ENCODE assay signal across 8 cellular contexts in genomic region chr1:109640285-109640865, GRCh38. TPM values are rescaled to one million over a fixed set of nuclear protein-coding genes. Genes with fewer than 3 reads are reported as not detected.
DNase-seq lines count a peak whose midpoint lies in the region; ATAC-seq and TF ChIP-seq lines count a peak whose summit lies in the region.

No MANE protein-coding gene starts in this region.

- H3K9me3 ChIP-seq in HAP-1 = no peaks in the 10 kb centered on the region
- H3K9me3 ChIP-seq in WERI-Rb-1 (ENCODE audit: severe bottlenecking) = no peaks in the 10 kb centered on the region

- H3K27me3 Mint-ChIP-seq in MCF 10A (ENCODE audit: insufficient read depth, unreplicated experiment) = no peaks in the 10 kb centered on the region

- peaks cover 8% of the 10 kb centered on the region for H3K4me1 Mint-ChIP-seq in MCF 10A (ENCODE audit: insufficient read depth, unreplicated experiment)

- H3K27ac ChIP-seq in WERI-Rb-1 = peak overlapping the region; percentile 83

- no peaks in the 10 kb centered on the region for H3K27me3 ChIP-seq in HAP-1 (ENCODE audit: low read depth)
- H3K27me3 ChIP-seq in WERI-Rb-1 (ENCODE audit: insufficient read depth, low read depth, severe bottlenecking) = no peaks in the 10 kb centered on the region

- H3K4me3 Mint-ChIP-seq in MCF 10A (ENCODE audit: unreplicated experiment) = no peak overlapping the region

- peak; percentile 97 for TF ChIP-seq CTCF in WERI-Rb-1 (IDR thresholded peaks at IDR 0.05; ENCODE audit: low read depth, low read length)
- TF ChIP-seq CTCF in MCF 10A (IDR thresholded peaks at IDR 0.05; ENCODE audit: unreplicated experiment) = peak; percentile 95

- H3K36me3 ChIP-seq in HAP-1 (replicated peaks) (no peaks in the 10 kb centered on the region), WERI-Rb-1 (no peaks in the 10 kb centered on the region)

- POLR2A ChIA-PET in MCF 10A (lab: Yijun Ruan, JAX) = interaction anchor here (0.5 to 4.2 kb wide), 7 partner anchors 91 to 371 kb away, joined by 3 to 31 read pairs (median 3); partner anchors contain the start of genes AHCYL1 and GNAI3

- ATAC-seq in left colon = peak; percentile 76
- ATAC-seq in GM18505 (IDR thresholded peaks at IDR 0.05; ENCODE audit: unreplicated experiment) = no peak

- in situ Hi-C loops in HAP-1 (cut with MboI; ENCODE audit: low sequenced_read_pairs) = loop anchor here (5.0 kb wide), 1 partner anchor 132 kb away; no protein-coding TSS in a partner anchor

- no peak overlapping the region for H3K4me3 ChIP-seq in HAP-1
- no peak overlapping the region for H3K4me3 ChIP-seq in WERI-Rb-1 (ENCODE audit: low read depth, low read length)

- no peak for TF ChIP-seq POLR2A in GM18505 (IDR thresholded peaks at IDR 0.05; ENCODE audit: borderline replicate concordance, extremely low read depth, insufficient read depth, insufficient read length)

- H3K27ac Mint-ChIP-seq in MCF 10A (ENCODE audit: low read depth, unreplicated experiment) = no peak overlapping the region

- no TSS peak for BruUV-seq in MCF 10A (replicated peaks; lab: Mats Ljungman, UMichigan)

- H3K9me3 Mint-ChIP-seq in MCF 10A (ENCODE audit: unreplicated experiment) = no peaks in the 10 kb centered on the region

- CTCF ChIA-PET in MCF 10A (lab: Yijun Ruan, JAX) = interaction anchor here (0.6 to 17.2 kb wide), 63 partner anchors 8 to 1868 kb away, joined by 3 to 459 read pairs (median 4); partner anchors contain the start of genes AHCYL1, AMPD2, GNAI3 and GNAT2

- peak; percentile 79 for DNase-seq in Daoy (ENCODE audit: low read depth)
- DNase-seq in HAP-1 (ENCODE audit: low spot score in 2 of 2) = peak; percentile 41 to 95
- DNase-seq in NCI-H2107 treated with DMSO at 0.1 percent for 48 hours (lab: John Stamatoyannopoulos, UW; ENCODE audit: unreplicated experiment) = peak; percentile 77
- peak; percentile 93 for DNase-seq in WERI-Rb-1
- DNase-seq in MCF 10A (ENCODE audit: unreplicated experiment) = peak; percentile 77
- DNase-seq in left colon = peak; percentile 79 to 95
- peak; percentile 94 for DNase-seq in stimulated activated CD4-positive, alpha-beta T cell treated with anti-CD3 and anti-CD28 coated beads, Interleukin-4, amount 100 ng/mL, for 1 hour

- H3K4me1 ChIP-seq in HAP-1 = peaks cover 7% of the 10 kb centered on the region

- intact Hi-C loops in MCF 10A (cut with micrococcal nuclease) (loop anchor here (1.0 kb wide), 1 partner anchor 94 kb away; no protein-coding TSS in a partner anchor), left colon (cut with DNase I, micrococcal nuclease) (loop anchor here (5.0 to 10.0 kb wide), 3 partner anchors 93 to 134 kb away; partner anchors contain the start of gene GNAI3 (in 1 of the 2))

- peaks cover 4% of the 10 kb centered on the region for H3K36me3 Mint-ChIP-seq in MCF 10A (ENCODE audit: insufficient read depth, unreplicated experiment)

RNA-seq across cellular contexts. Expression of gene GSTM4, which starts 15.5 kb away (rescaled TPM):
- 34.9 and 42.0 TPM in 2 replicates for total RNA-seq in Daoy (2014; rRNA removed; shearing (Covaris generic))
- total RNA-seq in MCF 10A (2022) (4.7 and 5.8 TPM in 2 replicates), left colon (10 to 100 TPM; 74.8 to 83.5 TPM)

RNA-seq across cellular contexts. Expression of gene AMPD2, which starts 20.7 kb away (rescaled TPM):
- 121 and 135 TPM in 2 replicates for total RNA-seq in Daoy (2014; rRNA removed; shearing (Covaris generic))
- total RNA-seq in MCF 10A (2022) = 49.5 and 52.6 TPM in 2 replicates
- 10 to 100 TPM; 31.9 to 38.9 TPM for total RNA-seq in left colon

RNA-seq across cellular contexts. Expression of gene GNAT2, which starts 21.0 kb away (rescaled TPM):
- 0.11 and 4.8 TPM in 2 replicates for total RNA-seq in Daoy (2014; rRNA removed; shearing (Covaris generic))
- total RNA-seq in MCF 10A (2022) (not detected in 2 replicates), left colon (under 1 TPM in 1 of 2 donors, not detected in 1; 0.73 TPM)

RNA-seq across cellular contexts. Expression of gene GSTM2, which starts 27.5 kb away (rescaled TPM):
- 0.42 and 1.0 TPM in 2 replicates for total RNA-seq in Daoy (2014; rRNA removed; shearing (Covaris generic))
- total RNA-seq in MCF 10A (2022) = 0.70 and 1.4 TPM in 2 replicates
- 10 to 100 TPM; 22.5 to 37.8 TPM for total RNA-seq in left colon

RNA-seq across cellular contexts. Expression of gene GSTM1, which starts 47.2 kb away (rescaled TPM):
- 3.2 and 5.4 TPM in 2 replicates for total RNA-seq in Daoy (2014; rRNA removed; shearing (Covaris generic))
- total RNA-seq in MCF 10A (2022) = not detected in 2 replicates
- total RNA-seq in left colon = not detected
